In genomic region chr12:108691995-108692808, GRCh38 we compare ENCODE assay signal across 8 cellular contexts. TPM values are rescaled to one million over a fixed set of nuclear protein-coding genes. Genes with fewer than 3 reads are reported as not detected.
DNase-seq lines count a peak whose midpoint lies in the region; ATAC-seq and TF ChIP-seq lines count a peak whose summit lies in the region.

No MANE protein-coding gene starts in this region.

- H4K20me1 ChIP-seq in KMS-11 (ENCODE audit: insufficient read depth) = no peaks in the 10 kb centered on the region

- intact Hi-C loops in Right ventricle myocardium inferior (cut with DNase I) (loop anchor here (2.0 to 5.0 kb wide), 2 partner anchors 39 to 95 kb away; partner anchors contain the start of gene CORO1C), cardiac septum (cut with DNase I) (loop anchor here (1.0 to 10.0 kb wide), 5 partner anchors 25 to 163 kb away; partner anchors contain the start of genes CORO1C and SSH1)

- no peaks in the 10 kb centered on the region for H3K27me3 ChIP-seq in KMS-11 (ENCODE audit: insufficient read depth, low read depth)
- H3K27me3 ChIP-seq in SJSA1 (replicated peaks) = no peaks in the 10 kb centered on the region
- no peaks in the 10 kb centered on the region for H3K27me3 ChIP-seq in ectodermal cell (ENCODE audit: control insufficient read depth, insufficient read depth, low read length, poor library complexity, severe bottlenecking)
- H3K27me3 ChIP-seq in muscle layer of colon (ENCODE audit: control insufficient read depth in 1 of 2, insufficient read depth in 2 of 2, low read length in 2 of 2) = no peaks in the 10 kb centered on the region

- H3K27ac ChIP-seq in KMS-11 (peak overlapping the region; percentile 96), SJSA1 (peak overlapping the region; percentile 65), ectodermal cell (ENCODE audit: insufficient read depth, low read depth, low read length, poor library complexity, severe bottlenecking) (peak overlapping the region; percentile 93), muscle layer of colon (ENCODE audit: low read depth, low read length) (peak overlapping the region; percentile 95)

- WGBS in ectodermal cell, 2 experiments = 56% methylated on average over 9 of the region's 9 CpGs

- H3K36me3 ChIP-seq in KMS-11 (ENCODE audit: insufficient read depth) = no peaks in the 10 kb centered on the region
- peaks cover 20% of the 10 kb centered on the region for H3K36me3 ChIP-seq in SJSA1
- peaks cover 6% of the 10 kb centered on the region for H3K36me3 ChIP-seq in ectodermal cell (ENCODE audit: control insufficient read depth, insufficient read depth, low read length)
- H3K36me3 ChIP-seq in muscle layer of colon (ENCODE audit: insufficient read depth, low read length) = peaks cover 6% of the 10 kb centered on the region

- H2AFZ ChIP-seq in KMS-11 (ENCODE audit: low read depth) = no peak overlapping the region

- H3K4me3 ChIP-seq in KMS-11 (IDR thresholded peaks at IDR 0.05; ENCODE audit: insufficient read depth, low read depth, low read length) = no peak overlapping the region
- H3K4me3 ChIP-seq in SJSA1 = no peak overlapping the region
- no peak overlapping the region for H3K4me3 ChIP-seq in ectodermal cell (ENCODE audit: insufficient read depth, low read depth, low read length)
- H3K4me3 ChIP-seq in muscle layer of colon (ENCODE audit: low read depth in 1 of 2, low read length in 2 of 2) = peak overlapping the region in 1 of 2 donors; percentile 37

- DNase-seq in Right ventricle myocardium inferior (ENCODE audit: missing footprints) = peak; percentile 73
- no peak for DNase-seq in cardiac septum (ENCODE audit: low spot score)
- DNase-seq in SJSA1 (ENCODE audit: low read depth in 1 of 2, low spot score in 2 of 2) = peak in 1 of 2 experiments; percentile 56
- DNase-seq in stimulated activated CD4-positive, alpha-beta T cell treated with anti-CD3 and anti-CD28 coated beads, Interleukin-15, amount 100 ng/mL, for 24 hours = no peak
- DNase-seq in activated CD8-positive, alpha-beta memory T cell treated with anti-CD3 and anti-CD28 coated beads for 24 hours = no peak

- H3K9ac ChIP-seq in KMS-11 (peak overlapping the region; percentile 77; the same call in 1 of the 2 replicates), muscle layer of colon (ENCODE audit: low read length) (peak overlapping the region; percentile 89)

- H3K4me1 ChIP-seq in KMS-11 (ENCODE audit: low read depth, poor library complexity, severe bottlenecking) (peaks cover 93% of the 10 kb centered on the region), SJSA1 (replicated peaks) (peaks cover 68% of the 10 kb centered on the region), ectodermal cell (ENCODE audit: control insufficient read depth, insufficient read depth, low read length) (peaks cover 33% of the 10 kb centered on the region), muscle layer of colon (ENCODE audit: insufficient read depth, low read length) (peaks cover 81% of the 10 kb centered on the region)

- ATAC-seq in Right ventricle myocardium inferior = peak; percentile 51

- peaks cover 77% of the 10 kb centered on the region for H3K79me2 ChIP-seq in KMS-11 (ENCODE audit: insufficient read depth, low read depth)

- H3K4me2 ChIP-seq in KMS-11 = peak overlapping the region; percentile 81

- no peak for TF ChIP-seq CTCF in KMS-11 (conservative IDR thresholded peaks at IDR 0.05; ENCODE audit: low read depth, low read length)

- H3K9me3 ChIP-seq in SJSA1 (replicated peaks) (no peaks in the 10 kb centered on the region), ectodermal cell (ENCODE audit: control insufficient read depth, low read length) (no peaks in the 10 kb centered on the region), muscle layer of colon (ENCODE audit: low read length) (no peaks in the 10 kb centered on the region)

RNA-seq across cellular contexts. Expression of gene CORO1C, which starts 39.1 kb away (rescaled TPM):
- 76.4 TPM for total RNA-seq in Right ventricle myocardium inferior
- total RNA-seq in cardiac septum = 74.7 TPM
- total RNA-seq in SJSA1 (2014; rRNA removed; shearing (Covaris generic)) = 82.1 and 136 TPM in 2 replicates
- polyA plus RNA-seq in ectodermal cell (2013, experiment 1 of 4) = 155 TPM
- polyA plus RNA-seq in ectodermal cell (2013, experiment 2 of 4) = 161 TPM
- polyA plus RNA-seq in ectodermal cell (2013, experiment 3 of 4) = 97.1 TPM
- 109 TPM for polyA plus RNA-seq in ectodermal cell (2013, experiment 4 of 4)

RNA-seq across cellular contexts. Expression of gene SELPLG, which starts 58.5 kb away (rescaled TPM):
- 4.9 TPM for total RNA-seq in Right ventricle myocardium inferior
- total RNA-seq in cardiac septum = 3.1 TPM
- 2.1 and 2.9 TPM in 2 replicates for total RNA-seq in SJSA1 (2014; rRNA removed; shearing (Covaris generic))
- 0.35 TPM for polyA plus RNA-seq in ectodermal cell (2013, experiment 1 of 4)
- 0.16 TPM for polyA plus RNA-seq in ectodermal cell (2013, experiment 2 of 4)
- polyA plus RNA-seq in ectodermal cell (2013, experiment 3 of 4) = 0.16 TPM
- polyA plus RNA-seq in ectodermal cell (2013, experiment 4 of 4) = 0.36 TPM
